Comparison of ENCODE assay signal across 9 cellular contexts in genomic region chr21:39386194-39386593, GRCh38. TPM values are rescaled to one million over a fixed set of nuclear protein-coding genes. Genes with fewer than 3 reads are reported as not detected.
DNase-seq lines count a peak whose midpoint lies in the region; ATAC-seq and TF ChIP-seq lines count a peak whose summit lies in the region.
"Had no signal": no experiment of that assay in that cellular context is flagged by ENCODE, and none has a peak within 500 bp of the region (broad histone marks: within the 10 kb centered on the region; RNA-seq: fewer than 3 reads in every experiment).

No MANE protein-coding gene starts in this region.

- H3K27ac ChIP-seq in esophagus squamous epithelium (peak overlapping the region; percentile 57 to 87 (median 68)), mesendoderm (ENCODE audit: low read depth, low read length) (no peak overlapping the region)
- H3K27ac ChIP-seq: KMS-11 had no signal

- H3K56ac ChIP-seq in mesendoderm (ENCODE audit: low read length): no peak overlapping the region

- intact Hi-C loops in esophagus squamous epithelium (cut with DNase I): loop anchor here (10.0 kb wide), 1 partner anchor 71 kb away; the partner anchor contains the start of gene BRWD1
- intact Hi-C loops in posterior vena cava (cut with DNase I): loop anchor here in 1 of 2 donors (10.0 kb wide), 1 partner anchor 71 kb away; the partner anchor contains the start of gene BRWD1

- no peak overlapping the region for H3K27ac Mint-ChIP-seq in T-helper 17 cell

- no peak overlapping the region for H2BK5ac ChIP-seq in mesendoderm (ENCODE audit: low read length)

- ATAC-seq in T-helper 17 cell (no peak), HG02588 (IDR thresholded peaks at IDR 0.05; ENCODE audit: unreplicated experiment) (no peak), HG02852 (IDR thresholded peaks at IDR 0.05; ENCODE audit: unreplicated experiment) (no peak)

- H3K23ac ChIP-seq in mesendoderm (ENCODE audit: low read length): no peak overlapping the region

- H3K27me3 ChIP-seq in esophagus squamous epithelium (no peaks in the 10 kb centered on the region), mesendoderm (ENCODE audit: insufficient read depth, low read length, poor library complexity) (no peaks in the 10 kb centered on the region)

- WGBS in esophagus squamous epithelium, 2 donors: 28% methylated on average over 8 of the region's 13 CpGs; no CpG with 5 or more reads in 1 of the 2 donors
- no CpG with 5 or more reads among the region's 13 CpGs for WGBS in mesendoderm (ENCODE audit: extremely low coverage, insufficient coverage, low lambda C conversion rate)

- H3K4me3 ChIP-seq in esophagus squamous epithelium (peak overlapping the region; percentile 13 to 59 (median 39)), mesendoderm (ENCODE audit: low read length) (no peak overlapping the region)

- no peak overlapping the region for H4K5ac ChIP-seq in mesendoderm (ENCODE audit: low read length)

- H2AK5ac ChIP-seq in mesendoderm (ENCODE audit: low read length): no peak overlapping the region

- no peaks in the 10 kb centered on the region for H3K79me2 ChIP-seq in mesendoderm (ENCODE audit: control insufficient read depth, insufficient read depth, low read length)

- no peak overlapping the region for H4K8ac ChIP-seq in mesendoderm (ENCODE audit: low read depth, low read length)

- no peak for TF ChIP-seq CTCF in GM20000 (IDR thresholded peaks at IDR 0.05; ENCODE audit: extremely low read depth, missing control alignments)
- TF ChIP-seq CTCF in esophagus squamous epithelium (IDR thresholded peaks at IDR 0.05): no peak

- H3K4me1 ChIP-seq in esophagus squamous epithelium (peaks cover 11 to 57% (median 16%) of the 10 kb centered on the region in 3 donors), mesendoderm (ENCODE audit: control insufficient read depth, low read depth, low read length) (peaks cover 1% of the 10 kb centered on the region)

- H2BK120ac ChIP-seq in mesendoderm (ENCODE audit: low read depth, low read length): no peak overlapping the region

- no peaks in the 10 kb centered on the region for H3K36me3 Mint-ChIP-seq in T-helper 17 cell (ENCODE audit: low read depth)

- DNase-seq in GM20000 (ENCODE audit: low spot score) (peak; percentile 43), T-helper 17 cell (no peak), esophagus squamous epithelium (lab: John Stamatoyannopoulos, UW) (no peak), posterior vena cava (ENCODE audit: low spot score) (peak; percentile 84), mesendoderm (no peak)
- no peak for DNase-seq in stimulated activated naive CD4-positive, alpha-beta T cell treated with Interleukin-2 at 50 U/mL for 16 hours (lab: John Stamatoyannopoulos, UW)

- no peak overlapping the region for H3K18ac ChIP-seq in mesendoderm (ENCODE audit: low read length)

- peak overlapping the region; percentile 55 for H3K4me3 Mint-ChIP-seq in T-helper 17 cell

- H2BK15ac ChIP-seq in mesendoderm (replicated peaks; ENCODE audit: low read depth): no peak overlapping the region

- TF ChIP-seq POLR2A in esophagus squamous epithelium (IDR thresholded peaks at IDR 0.05): no peak

- peaks cover 8% of the 10 kb centered on the region for H3K79me1 ChIP-seq in mesendoderm (ENCODE audit: low read length)

- no peak overlapping the region for H3K4ac ChIP-seq in mesendoderm (ENCODE audit: low read depth, low read length)

- H3K27me3 Mint-ChIP-seq in T-helper 17 cell: no peaks in the 10 kb centered on the region

- no peak overlapping the region for H3K4me2 ChIP-seq in mesendoderm (ENCODE audit: low read length)
- H3K4me2 ChIP-seq: KMS-11 had no signal

- no peak overlapping the region for H3K9ac ChIP-seq in mesendoderm (ENCODE audit: low read length)
- H3K9ac ChIP-seq: KMS-11 had no signal

- H3K4me1 Mint-ChIP-seq in T-helper 17 cell: peaks cover 31% of the 10 kb centered on the region

- peaks cover 0 to 7% (median 0%) of the 10 kb centered on the region in 3 donors for H3K36me3 ChIP-seq in esophagus squamous epithelium
- H3K36me3 ChIP-seq in mesendoderm (ENCODE audit: control insufficient read depth, insufficient read depth, low read length): no peaks in the 10 kb centered on the region

- no peaks in the 10 kb centered on the region for H3K9me3 ChIP-seq in T-helper 17 cell (ENCODE audit: control insufficient read depth, low read length, poor library complexity, severe bottlenecking)
- no peaks in the 10 kb centered on the region for H3K9me3 ChIP-seq in esophagus squamous epithelium

RNA-seq across cellular contexts. Expression of gene HMGN1, which starts 37.3 kb away (rescaled TPM):
- total RNA-seq in T-helper 17 cell (100 to 1,000 TPM; 183 to 231 TPM), esophagus squamous epithelium (100 to 1,000 TPM; 114 to 193 (median 144) TPM), posterior vena cava (100 to 1,000 TPM in 1 of 2 donors, 10 to 100 TPM in 1; 65.9 to 101 TPM)
- polyA plus RNA-seq in mesendoderm (2013, experiment 1 of 2): 582 TPM
- polyA plus RNA-seq in mesendoderm (2013, experiment 2 of 2): 578 TPM

RNA-seq across cellular contexts. Expression of gene LCA5L, which starts 59.4 kb away (rescaled TPM):
- total RNA-seq in T-helper 17 cell (under 1 TPM in 1 of 2 donors, not detected in 1; 0.57 TPM), esophagus squamous epithelium (1 to 10 TPM in 1 of 4 donors, under 1 TPM in 2, not detected in 1; 0.44 to 1.7 (median 0.82) TPM), posterior vena cava (1 to 10 TPM; 1.5 to 1.7 TPM)
- polyA plus RNA-seq in mesendoderm (2013, experiment 1 of 2): 0.62 TPM
- polyA plus RNA-seq in mesendoderm (2013, experiment 2 of 2): 0.41 TPM

Comparison
In these comparisons a context has a peak if more than half of its experiments do, and no peak if none do; other contexts are left out.
1. DNase-seq: peak in GM20000 (single experiment) and posterior vena cava (single experiment); none in T-helper 17 cell (0 of 3), esophagus squamous epithelium (single experiment), mesendoderm (single experiment) and stimulated activated naive CD4-positive, alpha-beta T cell treated with Interleukin-2 at 50 U/mL for 16 hours (single experiment).